ENCODE assay signal across 8 cellular contexts in the genomic region with DNA sequence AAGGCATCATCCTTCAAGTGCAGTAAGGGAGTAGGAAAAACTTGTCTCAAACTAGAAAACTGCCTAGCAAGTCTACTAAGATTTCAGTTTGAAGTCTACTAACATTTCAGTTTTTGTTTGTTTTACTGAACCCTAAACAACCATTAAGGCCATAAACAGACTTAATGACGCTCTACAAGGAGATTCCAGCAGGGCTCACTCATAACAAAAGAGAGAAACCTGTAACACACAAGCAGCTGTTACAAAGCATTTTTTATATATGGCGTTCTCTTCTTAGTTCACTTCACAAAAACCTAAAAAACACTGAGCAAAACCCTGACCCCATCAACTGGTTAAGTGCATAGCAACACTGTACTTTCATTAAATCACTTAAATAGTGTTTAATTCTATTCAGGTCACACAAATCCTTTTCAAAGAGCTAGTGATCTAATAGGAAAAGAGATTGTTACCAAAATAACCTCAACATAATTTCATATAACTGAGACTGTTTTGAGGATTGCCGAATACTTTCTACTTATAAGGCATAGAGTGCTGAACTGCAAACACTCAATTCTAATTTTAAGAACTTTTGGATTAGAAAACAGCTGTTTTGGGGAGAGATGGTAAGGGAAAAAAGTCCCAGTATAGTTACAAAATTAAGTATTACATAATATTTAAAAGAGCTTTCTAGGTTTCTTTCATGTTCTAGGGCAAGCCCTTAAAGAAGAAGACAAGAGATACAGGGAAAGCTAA. TPM values are rescaled to one million over a fixed set of nuclear protein-coding genes. Genes with fewer than 3 reads are reported as not detected.
A peak's percentile ranks its signal among the peaks of the same experiment; 100 is the strongest.
DNase-seq lines count a peak whose midpoint lies in the region; ATAC-seq and TF ChIP-seq lines count a peak whose summit lies in the region.

No MANE protein-coding gene starts in this region.

- no peaks in the 10 kb centered on the region for H3K27me3 ChIP-seq in MM.1S (replicated peaks; ENCODE audit: insufficient read depth, low read length)
- no peaks in the 10 kb centered on the region for H3K27me3 ChIP-seq in mucosa of rectum (ENCODE audit: control insufficient read depth in 2 of 2, insufficient read depth in 2 of 2, low read length in 2 of 2)

- H3K27me3 Mint-ChIP-seq in chondrocyte (ENCODE audit: low read depth): no peaks in the 10 kb centered on the region

- peaks cover 59% of the 10 kb centered on the region for H3K79me2 ChIP-seq in MM.1S (ENCODE audit: low read length)

- ATAC-seq in HG03196 (IDR thresholded peaks at IDR 0.05; ENCODE audit: unreplicated experiment): no peak
- no peak for ATAC-seq in GM18502 (IDR thresholded peaks at IDR 0.05; ENCODE audit: poor library complexity, unreplicated experiment)

- peaks cover 30% of the 10 kb centered on the region for H3F3A ChIP-seq in MM.1S (ENCODE audit: insufficient read depth, low read length)

- H3K4me3 Mint-ChIP-seq in chondrocyte (ENCODE audit: unreplicated experiment): peak overlapping the region; percentile 88

- no peaks in the 10 kb centered on the region for H3K9me2 ChIP-seq in MM.1S (replicated peaks; ENCODE audit: insufficient read depth, low read length)

- H3K36me3 Mint-ChIP-seq in chondrocyte (ENCODE audit: low read depth): no peaks in the 10 kb centered on the region

- H3K27ac ChIP-seq in MM.1S (ENCODE audit: low read length): peak overlapping the region; percentile 89; the same call in 1 of the 2 replicates
- peak overlapping the region; percentile 92 to 99 for H3K27ac ChIP-seq in mucosa of rectum (ENCODE audit: low read depth in 2 of 2, low read length in 2 of 2)

- H3K9me3 ChIP-seq in MM.1S (replicated peaks; ENCODE audit: insufficient read depth, low read length): no peaks in the 10 kb centered on the region
- H3K9me3 ChIP-seq in mucosa of rectum (ENCODE audit: control insufficient read depth in 2 of 2, low read length in 2 of 2): no peaks in the 10 kb centered on the region

- H3K4me1 ChIP-seq in MM.1S (ENCODE audit: low read length) (peaks cover 17% of the 10 kb centered on the region), mucosa of rectum (ENCODE audit: control insufficient read depth in 2 of 2, insufficient read depth in 2 of 2, low read length in 2 of 2) (peaks cover 3 to 12% of the 10 kb centered on the region in 2 donors)

- H3K4me2 ChIP-seq in MM.1S (ENCODE audit: low read depth, low read length): peak overlapping the region; percentile 75

- H2AFZ ChIP-seq in MM.1S (ENCODE audit: low read length): peak overlapping the region; percentile 48

- no peaks in the 10 kb centered on the region for H3K9me3 Mint-ChIP-seq in chondrocyte (ENCODE audit: low read depth)

- peaks cover 7% of the 10 kb centered on the region for H4K20me1 ChIP-seq in MM.1S (ENCODE audit: insufficient read depth, low read length)

- no peak for TF ChIP-seq CTCF in MM.1S (IDR thresholded peaks at IDR 0.05; ENCODE audit: low read length)
- no peak for TF ChIP-seq CTCF in chondrocyte (IDR thresholded peaks at IDR 0.05)

- peaks cover 34% of the 10 kb centered on the region for H3K4me1 Mint-ChIP-seq in chondrocyte (ENCODE audit: low read depth)

- H3K36me3 ChIP-seq in MM.1S (replicated peaks; ENCODE audit: insufficient read depth, low read length) (no peaks in the 10 kb centered on the region), mucosa of rectum (ENCODE audit: control insufficient read depth in 2 of 2, insufficient read depth in 2 of 2, low read length in 2 of 2) (no peaks in the 10 kb centered on the region)

- peak; percentile 21 for DNase-seq in MM.1S
- DNase-seq in chondrocyte (ENCODE audit: low spot score): no peak
- no peak for DNase-seq in NCI-H128 (lab: John Stamatoyannopoulos, UW; ENCODE audit: unreplicated experiment)
- DNase-seq in NOMO-1 treated with DMSO at 0.1 percent for 48 hours (lab: John Stamatoyannopoulos, UW; ENCODE audit: unreplicated experiment): no peak

- H3K4me3 ChIP-seq in GM08714 (ENCODE audit: low read length) (peak overlapping the region; percentile 80), MM.1S (ENCODE audit: low read length) (peak overlapping the region; percentile 62), mucosa of rectum (ENCODE audit: low read length in 2 of 2) (peak overlapping the region; percentile 86 to 90)

- peak overlapping the region; percentile 97 for H3K27ac Mint-ChIP-seq in chondrocyte (ENCODE audit: unreplicated experiment)

- H3K9ac ChIP-seq in MM.1S (ENCODE audit: low read length) (peak overlapping the region; percentile 52), mucosa of rectum (ENCODE audit: low read depth in 1 of 2, low read length in 2 of 2) (peak overlapping the region; percentile 69 to 90)

RNA-seq across cellular contexts. Expression of a gene that starts 1.5 kb away (rescaled TPM):
- 28.1 to 36.6 TPM (median 30.4 TPM) in 3 replicates for total RNA-seq in chondrocyte
